In the genomic region with DNA sequence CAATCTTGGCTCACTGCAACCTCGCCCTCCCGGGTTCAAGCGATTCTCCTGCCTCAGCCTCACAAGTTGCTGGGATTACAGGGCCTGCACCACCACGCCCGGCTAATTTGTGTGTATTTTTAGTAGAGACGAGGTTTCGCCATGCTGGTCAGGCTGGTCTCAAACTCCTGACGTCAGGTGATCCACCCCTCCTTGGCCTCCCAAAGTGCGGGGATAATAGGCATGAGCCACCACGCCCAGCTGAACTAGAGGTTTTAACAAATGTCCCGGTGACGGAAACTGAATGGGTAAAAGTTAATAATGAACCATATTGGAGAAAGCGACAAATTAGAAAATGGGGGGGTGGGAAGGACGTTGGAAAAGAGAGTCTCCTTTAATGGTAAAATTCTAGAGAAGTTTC, we compare ENCODE assay signal across 22 cellular contexts. TPM values are rescaled to one million over a fixed set of nuclear protein-coding genes. Genes with fewer than 3 reads are reported as not detected.
DNase-seq lines count a peak whose midpoint lies in the region; ATAC-seq, FAIRE-seq and TF ChIP-seq lines count a peak whose summit lies in the region.
"Had no signal": no experiment of that assay in that cellular context is flagged by ENCODE, and none has a peak within 500 bp of the region (broad histone marks: within the 10 kb centered on the region; RNA-seq: fewer than 3 reads in every experiment).

No MANE protein-coding gene starts in this region.

- H4K8ac ChIP-seq in neuronal stem cell (ENCODE audit: low read depth, low read length) = no peak overlapping the region

- no peak overlapping the region for H2AK5ac ChIP-seq in neuronal stem cell (ENCODE audit: low read depth, low read length)

- H3K9ac ChIP-seq in endothelial cell of umbilical vein (replicated peaks; ENCODE audit: extremely low read depth, insufficient read depth, low read length) (no peak overlapping the region), neuronal stem cell (ENCODE audit: low read depth, low read length, poor library complexity) (no peak overlapping the region)
- H3K9ac ChIP-seq: BLaER1 had no signal

- no peaks in the 10 kb centered on the region for H3K9me1 ChIP-seq in endothelial cell of umbilical vein (replicated peaks; ENCODE audit: control insufficient read depth, extremely low read depth, insufficient read depth, low read length)

- no TSS peak for BruUV-seq in endothelial cell of umbilical vein (replicated peaks; lab: Mats Ljungman, UMichigan)

- ATAC-seq in Right ventricle myocardium superior (ENCODE audit: poor library complexity) (no peak), right cardiac atrium (no peak), mucosa of descending colon (peak; percentile 29)
- ATAC-seq: Panc1 had no signal

- H3K79me2 ChIP-seq in endothelial cell of umbilical vein (ENCODE audit: control insufficient read depth, insufficient read depth, low read length) = no peaks in the 10 kb centered on the region

- no peaks in the 10 kb centered on the region for H3K79me1 ChIP-seq in neuronal stem cell (ENCODE audit: low read depth, low read length)

- WGBS in right cardiac atrium = 85% methylated on average over 14 of the region's 14 CpGs
- WGBS in transverse colon (ENCODE audit: low coverage in 1 of 2), 2 donors = 57% methylated on average over 8 to 14 of the region's 14 CpGs
- 100% methylated on average over 2 of the region's 14 CpGs; no CpG with 5 or more reads in 1 of the 2 donors for WGBS in neuronal stem cell (ENCODE audit: extremely low coverage in 2 of 2, insufficient read length in 2 of 2, insufficient replicate concordance in 1 of 2), 2 donors

- in situ Hi-C loops in transverse colon (cut with MboI; ENCODE audit: low pct_ligation_motif_present in 1 of 4, low pct_unique_long_range_greater_than_20kb in 1 of 4, low sequenced_read_pairs in 3 of 4) = no loop called here

- CTCF ChIA-PET in endothelial cell of umbilical vein (lab: Charles Lee) = no interaction called here

- H4K20me1 ChIP-seq in endothelial cell of umbilical vein (replicated peaks; ENCODE audit: control insufficient read depth, extremely low read depth, insufficient read depth, low read length) = no peaks in the 10 kb centered on the region
- H4K20me1 ChIP-seq: BLaER1 had no signal

- peak; percentile 28 for FAIRE-seq in endothelial cell of umbilical vein (lab: Jason Lieb, UNC)
- FAIRE-seq: GM12891, HTR-8/SVneo had no signal

- TF ChIP-seq POLR2A in endothelial cell of umbilical vein (IDR thresholded peaks at IDR 0.05; ENCODE audit: low read depth, low read length) (no peak), transverse colon (IDR thresholded peaks at IDR 0.05) (no peak)

- no peak overlapping the region for H2BK5ac ChIP-seq in neuronal stem cell (ENCODE audit: low read length)

- no peak for TF ChIP-seq CTCF in endothelial cell of umbilical vein (IDR thresholded peaks at IDR 0.05; ENCODE audit: extremely low read depth in 1 of 2, insufficient read depth in 1 of 2, low read depth in 1 of 2, low read length in 2 of 2)
- no peak for TF ChIP-seq CTCF in mucosa of descending colon (IDR thresholded peaks at IDR 0.05)
- no peak for TF ChIP-seq CTCF in transverse colon (IDR thresholded peaks at IDR 0.05)

- H2BK12ac ChIP-seq in neuronal stem cell (ENCODE audit: low read length) = no peak overlapping the region

- H2AFZ ChIP-seq in endothelial cell of umbilical vein (ENCODE audit: low read depth, low read length) (no peak overlapping the region), neuronal stem cell (ENCODE audit: low read length) (no peak overlapping the region)

- no peak for TF ChIP-seq EP300 in transverse colon (IDR thresholded peaks at IDR 0.05; ENCODE audit: low read depth)

- H3K4me2 ChIP-seq in endothelial cell of umbilical vein (ENCODE audit: insufficient read depth, low read length) = no peak overlapping the region
- no peak overlapping the region for H3K4me2 ChIP-seq in neuronal stem cell (ENCODE audit: insufficient read depth, low read length, poor library complexity, severe bottlenecking)
- H3K4me2 ChIP-seq: BLaER1 had no signal

- no peaks in the 10 kb centered on the region for H3K4me1 ChIP-seq in right cardiac atrium (ENCODE audit: control insufficient read depth, insufficient read depth, low read length)
- H3K4me1 ChIP-seq in endothelial cell of umbilical vein (ENCODE audit: control insufficient read depth, extremely low read depth, insufficient read depth, low read length) = no peaks in the 10 kb centered on the region
- H3K4me1 ChIP-seq in mucosa of descending colon (ENCODE audit: low read depth) = peaks cover 4% of the 10 kb centered on the region
- H3K4me1 ChIP-seq in transverse colon = peaks cover 0 to 8% (median 3%) of the 10 kb centered on the region in 4 donors
- H3K4me1 ChIP-seq in neuronal stem cell (ENCODE audit: control insufficient read depth in 2 of 2, insufficient read depth in 1 of 2, low read depth in 1 of 2, low read length in 2 of 2) = peaks cover 6 to 10% of the 10 kb centered on the region in 2 donors
- H3K4me1 ChIP-seq: BLaER1 had no signal

- POLR2A ChIA-PET in endothelial cell of umbilical vein (lab: Charles Lee) = no interaction called here

- intact Hi-C loops in Right ventricle myocardium superior (cut with DNase I) (no loop called here), right cardiac atrium (cut with DNase I) (no loop called here), endothelial cell of umbilical vein (cut with micrococcal nuclease) (no loop called here), mucosa of descending colon (cut with DNase I, micrococcal nuclease) (no loop called here), transverse colon (cut with DNase I; ENCODE audit: low total_unique reads) (no loop called here)

- dilution Hi-C loops in endothelial cell of umbilical vein (cut with MboI; ENCODE audit: extremely low pct_ligation_motif_present, low sequenced_read_pairs) = no loop called here

- DNase-seq in Right ventricle myocardium superior (peak; percentile 9), right cardiac atrium (no peak), endothelial cell of umbilical vein (ENCODE audit: low read depth, low spot score) (no peak), mucosa of descending colon (no peak), transverse colon (peak; percentile 13), HK-2 (ENCODE audit: unreplicated experiment) (no peak), neuronal stem cell (ENCODE audit: low spot score) (no peak), activated gamma-delta T cell (lab: John Stamatoyannopoulos, UW) (no peak)
- DNase-seq: ACHN; CD4-positive, alpha-beta T cell; COR-L47; DMS79; IMR-90; MV-4-11; NCI-H1105 treated with DMSO at 0.1 percent for 48 hours; NCI-H1694 treated with DMSO at 0.1 percent for 48 hours had no signal

- H3K27ac ChIP-seq in right cardiac atrium (ENCODE audit: low read length) = no peak overlapping the region
- no peak overlapping the region for H3K27ac ChIP-seq in endothelial cell of umbilical vein (ENCODE audit: insufficient read depth, low read depth, low read length)
- H3K27ac ChIP-seq in transverse colon = no peak overlapping the region
- H3K27ac ChIP-seq in neuronal stem cell (replicated peaks; ENCODE audit: low read length) = no peak overlapping the region
- H3K27ac ChIP-seq: 22Rv1, BLaER1 had no signal

- H2BK120ac ChIP-seq in neuronal stem cell (ENCODE audit: low read depth, low read length) = no peak overlapping the region

- H3K4ac ChIP-seq in neuronal stem cell (ENCODE audit: low read length) = no peak overlapping the region

- H2BK15ac ChIP-seq in neuronal stem cell (ENCODE audit: low read length) = no peak overlapping the region

- H3K14ac ChIP-seq in neuronal stem cell (ENCODE audit: low read length) = no peak overlapping the region

- no peak overlapping the region for H3K23ac ChIP-seq in neuronal stem cell (ENCODE audit: low read depth, low read length, poor library complexity)

- H3K18ac ChIP-seq in neuronal stem cell (ENCODE audit: low read length) = no peak overlapping the region

- no peak overlapping the region for H3K4me3 ChIP-seq in right cardiac atrium (ENCODE audit: low read length)
- no peak overlapping the region for H3K4me3 ChIP-seq in endothelial cell of umbilical vein (replicated peaks in 1 of 3; ENCODE audit: insufficient read depth in 1 of 3, low read depth in 1 of 3, low read length in 3 of 3)
- no peak overlapping the region for H3K4me3 ChIP-seq in mucosa of descending colon
- no peak overlapping the region for H3K4me3 ChIP-seq in transverse colon
- H3K4me3 ChIP-seq in neuronal stem cell (ENCODE audit: low read length in 2 of 2) = no peak overlapping the region
- H3K4me3 ChIP-seq: BLaER1, HAP-1 had no signal

- H3K9me3 ChIP-seq in right cardiac atrium (ENCODE audit: control insufficient read depth, low read length) = no peaks in the 10 kb centered on the region
- no peaks in the 10 kb centered on the region for H3K9me3 ChIP-seq in endothelial cell of umbilical vein (replicated peaks; ENCODE audit: control insufficient read depth, insufficient read depth, low read length)
- H3K9me3 ChIP-seq in mucosa of descending colon = no peaks in the 10 kb centered on the region
- no peaks in the 10 kb centered on the region for H3K9me3 ChIP-seq in transverse colon
- H3K9me3 ChIP-seq in neuronal stem cell (replicated peaks in 1 of 2; ENCODE audit: control insufficient read depth in 2 of 2, insufficient read depth in 1 of 2, low read depth in 1 of 2, low read length in 2 of 2) = no peaks in the 10 kb centered on the region
- H3K9me3 ChIP-seq: BLaER1, HAP-1 had no signal

- H4K91ac ChIP-seq in neuronal stem cell (ENCODE audit: low read depth, low read length, poor library complexity) = no peak overlapping the region

- H3K27me3 ChIP-seq in right cardiac atrium (ENCODE audit: control insufficient read depth, insufficient read depth) (no peaks in the 10 kb centered on the region), endothelial cell of umbilical vein (ENCODE audit: control insufficient read depth in 2 of 2, insufficient read depth in 2 of 2, low read length in 2 of 2) (no peaks in the 10 kb centered on the region), transverse colon (no peaks in the 10 kb centered on the region), neuronal stem cell (ENCODE audit: control insufficient read depth in 3 of 3, insufficient read depth in 3 of 3, low read depth in 1 of 3, low read length in 3 of 3) (no peaks in the 10 kb centered on the region)
- H3K27me3 ChIP-seq: BLaER1 had no signal

- H3K36me3 ChIP-seq in endothelial cell of umbilical vein (ENCODE audit: control insufficient read depth in 2 of 2, extremely low read depth in 1 of 2, insufficient read depth in 2 of 2, low read length in 2 of 2) (no peaks in the 10 kb centered on the region), mucosa of descending colon (ENCODE audit: low read depth) (no peaks in the 10 kb centered on the region), transverse colon (no peaks in the 10 kb centered on the region), neuronal stem cell (replicated peaks in 1 of 2; ENCODE audit: control insufficient read depth in 2 of 2, insufficient read depth in 2 of 2, low read length in 2 of 2) (no peaks in the 10 kb centered on the region)
- H3K36me3 ChIP-seq: BLaER1, HAP-1 had no signal

RNA-seq across cellular contexts. Expression of a gene that starts 46.7 kb away (rescaled TPM):
- total RNA-seq in Right ventricle myocardium superior (66.1 TPM), right cardiac atrium (10 to 100 TPM; 76.5 to 77.2 (median 77.0) TPM), endothelial cell of umbilical vein (124 and 131 TPM in 2 replicates), mucosa of descending colon (100 to 1,000 TPM; 116 to 135 (median 127) TPM), transverse colon (100 to 1,000 TPM in 1 of 4 donors, 10 to 100 TPM in 3; 73.6 to 201 (median 78.5) TPM)
- polyA plus RNA-seq in right cardiac atrium (21.2 TPM), endothelial cell of umbilical vein (91.6 and 94.7 TPM in 2 replicates)
- 71.1 and 84.8 TPM in 2 replicates for polyA plus RNA-seq in endothelial cell of umbilical vein (2011; cell fraction: cytosol; rRNA removed)
- polyA plus RNA-seq in endothelial cell of umbilical vein (2011; cell fraction: nucleus; rRNA removed) = 148 and 153 TPM in 2 replicates
- 69.0 and 77.8 TPM in 2 replicates for polyA plus RNA-seq in endothelial cell of umbilical vein (2012)
- polyA minus RNA-seq in endothelial cell of umbilical vein = 522 and 589 TPM in 2 replicates
- 82.3 TPM for polyA minus RNA-seq in endothelial cell of umbilical vein (2011; cell fraction: cytosol; rRNA and poly(A)+ RNA removed)
- 229 and 235 TPM in 2 replicates for polyA minus RNA-seq in endothelial cell of umbilical vein (2011; cell fraction: nucleus; rRNA and poly(A)+ RNA removed)
- 73.6 TPM for polyA plus RNA-seq in neuronal stem cell (2013, experiment 1 of 2)
- 75.2 TPM for polyA plus RNA-seq in neuronal stem cell (2013, experiment 2 of 2)

Comparison
In these comparisons a context has a peak if more than half of its experiments do, and no peak if none do; other contexts are left out.
1. DNase-seq: peak in Right ventricle myocardium superior (single experiment) and transverse colon (single experiment); none in right cardiac atrium (0 of 3), endothelial cell of umbilical vein (single experiment), mucosa of descending colon (0 of 3), HK-2 (single experiment), neuronal stem cell (single experiment) and activated gamma-delta T cell (single experiment).